16 cellular contexts compared by ENCODE assay signal in genomic region chr1:116320846-116321245, GRCh38.
"Had no signal": no experiment of that assay in that cellular context is flagged by ENCODE, and none has a peak within 500 bp of the region (broad histone marks: within the 10 kb centered on the region; RNA-seq: fewer than 3 reads in every experiment).

No MANE protein-coding gene starts in this region.

- H3K4me1 ChIP-seq: foreskin keratinocyte, left ventricle myocardium inferior had no signal

- DNase-seq: activated CD4-positive, alpha-beta memory T cell treated with anti-CD3 and anti-CD28 coated beads, Interleukin-2, amount 10 ng/mL, durations not matched to agents 7 days and 5 days; activated CD4-positive, alpha-beta T cell treated with anti-CD3 and anti-CD28 coated beads for 48 hours; activated effector memory CD4-positive, alpha-beta T cell treated with Interleukin-2 at 50 U/mL for 16 hours; activated naive CD4-positive, alpha-beta T cell treated with anti-CD3 and anti-CD28 coated beads, Interleukin-2, amount 10 ng/mL, durations not matched to agents 7 days and 5 days; activated naive CD8-positive, alpha-beta T cell treated with anti-CD3 and anti-CD28 coated beads, Interleukin-2, amount 50 U/mL, for 24 hours; activated T-cell treated with anti-CD3 and anti-CD28 coated beads, Interleukin-2, amount 50 U/mL, for 72 hours; effector CD8-positive, alpha-beta T cell; foreskin keratinocyte; kidney glomerular epithelial cell; left ventricle myocardium inferior; pancreas; right cardiac atrium; stimulated activated CD4-positive, alpha-beta T cell treated with anti-CD3 and anti-CD28 coated beads, Interleukin-12 subunit alpha, Interleukin-12 subunit beta, amount 100 ng/mL, for 4 hours; stimulated activated CD4-positive, alpha-beta T cell treated with anti-CD3 and anti-CD28 coated beads, Interleukin-4, amount 100 ng/mL, for 4 hours; stimulated activated naive CD8-positive, alpha-beta T cell treated with anti-CD3 and anti-CD28 coated beads, Interleukin-15, Interleukin-2, amounts not matched to agents 100 U/mL and 50 U/mL, for 24 hours had no signal

- H3K4me3 Mint-ChIP-seq: activated CD4-positive, alpha-beta memory T cell treated with anti-CD3 and anti-CD28 coated beads, Interleukin-2, amount 10 ng/mL, durations not matched to agents 7 days and 5 days; activated naive CD8-positive, alpha-beta T cell treated with anti-CD3 and anti-CD28 coated beads, Interleukin-2, amount 50 U/mL, for 24 hours; activated T-cell treated with anti-CD3 and anti-CD28 coated beads, Interleukin-2, amount 50 U/mL, for 72 hours; nephron had no signal

- H3K27me3 Mint-ChIP-seq: activated CD4-positive, alpha-beta memory T cell treated with anti-CD3 and anti-CD28 coated beads, Interleukin-2, amount 10 ng/mL, durations not matched to agents 7 days and 5 days; activated naive CD4-positive, alpha-beta T cell treated with anti-CD3 and anti-CD28 coated beads, Interleukin-2, amount 10 ng/mL, durations not matched to agents 7 days and 5 days; activated naive CD8-positive, alpha-beta T cell treated with anti-CD3 and anti-CD28 coated beads, Interleukin-2, amount 50 U/mL, for 24 hours had no signal

- H3K27me3 ChIP-seq: foreskin keratinocyte, pancreas had no signal

- H3K9me3 Mint-ChIP-seq: activated CD4-positive, alpha-beta memory T cell treated with anti-CD3 and anti-CD28 coated beads, Interleukin-2, amount 10 ng/mL, durations not matched to agents 7 days and 5 days; activated naive CD4-positive, alpha-beta T cell treated with anti-CD3 and anti-CD28 coated beads, Interleukin-2, amount 10 ng/mL, durations not matched to agents 7 days and 5 days; activated naive CD8-positive, alpha-beta T cell treated with anti-CD3 and anti-CD28 coated beads, Interleukin-2, amount 50 U/mL, for 24 hours; activated T-cell treated with anti-CD3 and anti-CD28 coated beads, Interleukin-2, amount 50 U/mL, for 72 hours; nephron had no signal

- H3K9me3 ChIP-seq: left ventricle myocardium inferior, pancreas had no signal

- H3K27ac ChIP-seq: foreskin keratinocyte, left ventricle myocardium inferior had no signal

- H3K27ac Mint-ChIP-seq: activated CD4-positive, alpha-beta memory T cell treated with anti-CD3 and anti-CD28 coated beads, Interleukin-2, amount 10 ng/mL, durations not matched to agents 7 days and 5 days; activated naive CD8-positive, alpha-beta T cell treated with anti-CD3 and anti-CD28 coated beads, Interleukin-2, amount 50 U/mL, for 24 hours; activated T-cell treated with anti-CD3 and anti-CD28 coated beads, Interleukin-2, amount 50 U/mL, for 72 hours; nephron had no signal

- H3K36me3 ChIP-seq: left ventricle myocardium inferior, pancreas had no signal

- H3K4me3 ChIP-seq: left ventricle myocardium inferior, pancreas had no signal

- ATAC-seq: activated naive CD8-positive, alpha-beta T cell treated with anti-CD3 and anti-CD28 coated beads, Interleukin-2, amount 50 U/mL, for 24 hours; activated T-cell treated with anti-CD3 and anti-CD28 coated beads, Interleukin-2, amount 50 U/mL, for 72 hours; foreskin keratinocyte; right cardiac atrium; stimulated activated naive CD8-positive, alpha-beta T cell treated with anti-CD3 and anti-CD28 coated beads, Interleukin-15, Interleukin-2, amounts not matched to agents 100 U/mL and 50 U/mL, for 24 hours had no signal
